1 cellular context compared by ENCODE assay signal in the genomic region with DNA sequence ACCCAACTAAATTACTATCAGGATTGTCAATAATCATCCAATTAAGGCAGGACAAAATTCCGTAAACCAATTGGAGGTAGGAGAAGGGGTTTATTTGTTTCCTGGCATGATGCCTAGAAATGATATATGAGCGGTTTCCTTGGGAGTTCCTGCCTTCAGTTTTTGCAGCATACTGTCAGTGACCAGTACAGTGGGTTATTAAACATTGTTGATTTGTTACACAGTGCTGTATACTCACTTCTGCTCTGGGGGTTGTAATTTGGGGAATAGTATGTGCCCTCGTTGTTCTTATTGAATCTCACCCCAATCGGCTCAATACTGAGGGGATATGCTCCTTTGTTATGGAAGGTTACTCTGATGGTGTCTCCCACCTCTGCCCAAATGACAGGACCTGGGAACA.
TF ChIP-seq lines count a peak whose summit lies in the region.

No MANE protein-coding gene starts in this region.

TF ChIP-seq in H1, 55 proteins besides CTCF, POLR2A, EP300 and RAD21:
- no peak for TF ChIP-seq JUND (IDR thresholded peaks at IDR 0.05; ENCODE audit: low read length)
- TF ChIP-seq ASH2L (IDR thresholded peaks at IDR 0.05; ENCODE audit: low read length), result no peak
- TF ChIP-seq, protein P1, sequence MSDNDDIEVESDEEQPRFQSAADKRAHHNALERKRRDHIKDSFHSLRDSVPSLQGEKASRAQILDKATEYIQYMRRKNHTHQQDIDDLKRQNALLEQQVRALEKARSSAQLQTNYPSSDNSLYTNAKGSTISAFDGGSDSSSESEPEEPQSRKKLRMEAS (IDR thresholded peaks at IDR 0.05), result no peak
- no peak for TF ChIP-seq GABPA (IDR thresholded peaks at IDR 0.05; ENCODE audit: borderline replicate concordance, insufficient read depth, low read length)
- TF ChIP-seq KDM5A (IDR thresholded peaks at IDR 0.05; ENCODE audit: low read length), result no peak
